In the genomic region with DNA sequence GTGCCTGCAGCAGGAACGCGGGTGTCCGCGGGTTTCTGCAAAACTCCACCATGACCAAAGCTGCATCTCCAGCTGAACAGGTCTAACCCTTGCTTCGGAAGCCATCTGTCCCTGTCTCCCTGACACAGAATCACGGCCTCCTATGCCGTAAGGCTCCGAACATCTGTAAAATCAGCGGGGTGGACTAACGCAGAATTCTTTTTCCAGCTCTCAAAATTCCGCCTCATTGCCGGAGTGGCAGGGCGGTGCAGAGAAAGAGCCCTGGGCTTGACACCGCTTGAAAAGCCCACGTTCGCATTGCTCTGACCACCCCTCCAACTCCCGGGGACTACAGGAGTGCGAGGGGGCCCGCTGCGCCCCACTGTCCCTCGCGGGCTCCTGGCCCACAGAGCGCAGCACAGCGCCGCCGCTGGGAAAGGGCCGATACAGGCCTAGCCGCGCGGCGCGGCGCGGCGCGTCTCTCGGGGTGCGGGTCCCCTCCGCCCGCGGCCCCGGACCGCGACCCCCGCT, we compare ENCODE assay signal across 8 cellular contexts. TPM values are rescaled to one million over a fixed set of nuclear protein-coding genes. Genes with fewer than 3 reads are reported as not detected.
DNase-seq lines count a peak whose midpoint lies in the region; ATAC-seq, FAIRE-seq and TF ChIP-seq lines count a peak whose summit lies in the region.

No MANE protein-coding gene starts in this region.

- H3K4me3 ChIP-seq in duodenal mucosa (ENCODE audit: low read depth in 1 of 2, low read length in 2 of 2) (peak overlapping the region; percentile 96 to 99), mesenchymal stem cell (ENCODE audit: insufficient read depth in 1 of 2, low read depth in 1 of 2, low read length in 2 of 2) (peak overlapping the region; percentile 84 to 99)

- H3K36me3 Mint-ChIP-seq in type B pancreatic cell, result no peaks in the 10 kb centered on the region

- no peaks in the 10 kb centered on the region for H3K36me3 ChIP-seq in duodenal mucosa (ENCODE audit: control insufficient read depth in 1 of 2, insufficient read depth in 2 of 2, low read length in 2 of 2)
- no peaks in the 10 kb centered on the region for H3K36me3 ChIP-seq in mesenchymal stem cell (ENCODE audit: control insufficient read depth in 1 of 2, insufficient read depth in 2 of 2, low read depth in 1 of 2, low read length in 2 of 2)

- peak overlapping the region; percentile 97 to 99 for H3K23ac ChIP-seq in mesenchymal stem cell (ENCODE audit: low read length in 2 of 2)

- H2AFZ ChIP-seq in mesenchymal stem cell (ENCODE audit: low read depth, low read length), result no peak overlapping the region

- H4K8ac ChIP-seq in mesenchymal stem cell (ENCODE audit: low read length), result no peak overlapping the region

- under 1% methylated on average over 20 of the region's 45 CpGs for WGBS in mesenchymal stem cell

- no peaks in the 10 kb centered on the region for H3K79me1 ChIP-seq in mesenchymal stem cell (replicated peaks; ENCODE audit: low read length, poor library complexity, severe bottlenecking)

- peak overlapping the region; percentile 75 for H3K27ac Mint-ChIP-seq in type B pancreatic cell

- no peak overlapping the region for H2AK5ac ChIP-seq in mesenchymal stem cell (ENCODE audit: low read length, severe bottlenecking)

- peak overlapping the region in 1 of 2 experiments; percentile 44 for H3K14ac ChIP-seq in mesenchymal stem cell (ENCODE audit: low read length in 2 of 2)

- H3K27me3 Mint-ChIP-seq in type B pancreatic cell, result no peaks in the 10 kb centered on the region

- H2BK12ac ChIP-seq in mesenchymal stem cell (ENCODE audit: low read length in 2 of 2), result peak overlapping the region in 1 of 2 experiments; percentile 45

- DNase-seq in D721Med (ENCODE audit: insufficient read length, low spot score) (no peak), RPMI8226 (peak; percentile 46), mesenchymal stem cell (peak; percentile 75), type B pancreatic cell (ENCODE audit: extremely low spot score, unreplicated experiment) (no peak), NCI-H446 treated with DMSO at 0.1 percent for 48 hours (lab: John Stamatoyannopoulos, UW) (no peak)

- H3K18ac ChIP-seq in mesenchymal stem cell (ENCODE audit: low read depth in 1 of 2, low read length in 2 of 2), result peak overlapping the region; percentile 79 to 87

- TF ChIP-seq CTCF in D721Med (IDR thresholded peaks at IDR 0.05; ENCODE audit: insufficient read depth, missing control alignments), result peak; percentile 30
- TF ChIP-seq CTCF in type B pancreatic cell (conservative IDR thresholded peaks at IDR 0.05), result peak; percentile 26

- H3K4ac ChIP-seq in mesenchymal stem cell (ENCODE audit: low read depth in 1 of 2, low read length in 2 of 2), result peak overlapping the region; percentile 7 to 87

- H3K4me1 ChIP-seq in duodenal mucosa (ENCODE audit: control insufficient read depth in 1 of 2, insufficient read depth in 2 of 2, low read length in 2 of 2) (peaks cover 22 to 33% of the 10 kb centered on the region in 2 donors), mesenchymal stem cell (ENCODE audit: control insufficient read depth, insufficient read depth, low read depth, low read length) (peaks cover 11% of the 10 kb centered on the region)

- H3K9me3 ChIP-seq in duodenal mucosa (ENCODE audit: control insufficient read depth in 1 of 2, low read length in 2 of 2), result no peaks in the 10 kb centered on the region
- no peaks in the 10 kb centered on the region for H3K9me3 ChIP-seq in mesenchymal stem cell (ENCODE audit: control insufficient read depth, low read length)

- no peaks in the 10 kb centered on the region for H3K9me3 Mint-ChIP-seq in type B pancreatic cell

- peak overlapping the region; percentile 10 for H3K27ac ChIP-seq in duodenal mucosa (ENCODE audit: low read depth, low read length)
- peak overlapping the region; percentile 66 for H3K27ac ChIP-seq in mesenchymal stem cell (ENCODE audit: low read length, poor library complexity, severe bottlenecking)

- H3K4me3 Mint-ChIP-seq in type B pancreatic cell, result peak overlapping the region; percentile 93

- peak overlapping the region; percentile 88 for H3K9ac ChIP-seq in duodenal mucosa (ENCODE audit: low read depth in 1 of 2, low read length in 2 of 2)
- H3K9ac ChIP-seq in mesenchymal stem cell (ENCODE audit: low read length), result peak overlapping the region; percentile 94

- H2BK120ac ChIP-seq in mesenchymal stem cell (ENCODE audit: low read depth, low read length), result peak overlapping the region; percentile 71

- FAIRE-seq in D721Med (lab: Jason Lieb, UNC), result no peak

- ATAC-seq in GM19043 (IDR thresholded peaks at IDR 0.05; ENCODE audit: low read depth, unreplicated experiment) (peak; percentile 26), HG03135 (IDR thresholded peaks at IDR 0.05; ENCODE audit: unreplicated experiment) (peak; percentile 51)

- peak overlapping the region; percentile 19 for H4K91ac ChIP-seq in mesenchymal stem cell (ENCODE audit: low read length)

- H2BK5ac ChIP-seq in mesenchymal stem cell (ENCODE audit: low read depth, low read length, poor library complexity, severe bottlenecking), result no peak overlapping the region

- peaks cover 48% of the 10 kb centered on the region for H3K4me1 Mint-ChIP-seq in type B pancreatic cell (ENCODE audit: unreplicated experiment)

- peak overlapping the region; percentile 76 for H2BK15ac ChIP-seq in mesenchymal stem cell (ENCODE audit: low read depth, poor library complexity, severe bottlenecking)

- H3K27me3 ChIP-seq in duodenal mucosa (ENCODE audit: control insufficient read depth in 1 of 2, insufficient read depth in 2 of 2, low read length in 2 of 2) (no peaks in the 10 kb centered on the region), mesenchymal stem cell (ENCODE audit: control insufficient read depth in 1 of 2, insufficient read depth in 1 of 2, low read length in 2 of 2) (no peaks in the 10 kb centered on the region)

- peak overlapping the region; percentile 73 for H3K4me2 ChIP-seq in mesenchymal stem cell (ENCODE audit: low read length, poor library complexity, severe bottlenecking)

RNA-seq across cellular contexts. Expression of gene DNMBP, which starts 0.4 kb away (rescaled TPM):
- 15.3 TPM for polyA plus RNA-seq in mesenchymal stem cell (2013, experiment 1 of 2)
- polyA plus RNA-seq in mesenchymal stem cell (2013, experiment 2 of 2), result 14.3 TPM
- total RNA-seq in type B pancreatic cell (ENCODE audit: low replicate concordance), result 17.3 and 17.7 TPM in 2 replicates

Comparison
In these comparisons a context has a peak if more than half of its experiments do, and no peak if none do; other contexts are left out.
1. DNase-seq: peak in RPMI8226 (single experiment) and mesenchymal stem cell (single experiment); none in D721Med (single experiment), type B pancreatic cell (single experiment) and NCI-H446 treated with DMSO at 0.1 percent for 48 hours (single experiment).